ENCODE assay signal across 1 cellular context in the genomic region with DNA sequence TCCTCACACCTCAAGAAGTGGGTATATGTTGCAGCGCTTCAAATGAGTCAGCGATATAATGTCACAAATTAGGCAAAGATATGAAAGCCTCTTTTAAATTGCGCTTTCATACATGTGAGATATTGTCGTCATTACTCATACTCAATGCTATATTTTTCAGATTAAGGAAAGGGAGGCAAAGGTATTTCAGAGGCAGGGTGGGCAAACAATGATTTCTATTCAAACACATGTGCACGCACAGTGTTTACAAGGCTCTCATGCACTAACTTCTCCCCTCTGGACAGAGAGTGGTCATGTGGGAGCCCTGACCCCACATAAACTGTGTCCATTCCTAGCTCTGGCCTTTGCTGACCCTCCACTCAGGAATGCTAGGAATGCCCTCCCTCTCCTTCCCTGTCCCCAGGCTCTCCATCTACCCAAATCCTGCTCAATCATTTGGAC.
TF ChIP-seq lines count a peak whose summit lies in the region.

No MANE protein-coding gene starts in this region.

TF ChIP-seq in HepG2, 621 proteins besides CTCF, POLR2A, EP300 and RAD21 (continued from another document and continues in another):
- TF ChIP-seq ZNF33B (CRISPR knock-in tag; IDR thresholded peaks at IDR 0.05) (no peak), ETV6 (CRISPR knock-in tag; conservative IDR thresholded peaks at IDR 0.05) (no peak), ZNF510 (CRISPR knock-in tag; IDR thresholded peaks at IDR 0.05; ENCODE audit: low read depth) (no peak), GPN1 (CRISPR knock-in tag; IDR thresholded peaks at IDR 0.05; ENCODE audit: borderline replicate concordance) (no peak), ZNF567 (CRISPR knock-in tag; IDR thresholded peaks at IDR 0.05; ENCODE audit: borderline replicate concordance) (peak; percentile 79; the same call in 1 of the 2 replicates), RBAK (CRISPR knock-in tag; IDR thresholded peaks at IDR 0.05) (no peak), ZNF772 (CRISPR knock-in tag; IDR thresholded peaks at IDR 0.05) (peak; percentile 91), ARHGAP35 (CRISPR knock-in tag; IDR thresholded peaks at IDR 0.05; ENCODE audit: borderline replicate concordance) (0 out of 2 replicates have a peak, but pooled peaks have one; percentile 26), ZNF207 (IDR thresholded peaks at IDR 0.05; ENCODE audit: borderline replicate concordance) (no peak), MXI1 (IDR thresholded peaks at IDR 0.05; ENCODE audit: borderline replicate concordance, low read depth, low read length) (peak; percentile 44; the same call in 1 of the 3 replicates), MTF2 (CRISPR knock-in tag; IDR thresholded peaks at IDR 0.05; ENCODE audit: borderline replicate concordance) (no peak), KDM6A (CRISPR knock-in tag; IDR thresholded peaks at IDR 0.05; ENCODE audit: low read depth) (no peak), ZNF282 (IDR thresholded peaks at IDR 0.05; ENCODE audit: partially characterized antibody) (no peak), PAX8 (CRISPR knock-in tag; IDR thresholded peaks at IDR 0.05; ENCODE audit: borderline replicate concordance) (no peak), CEBPB (IDR thresholded peaks at IDR 0.05; ENCODE audit: borderline replicate concordance, low read depth, low read length) (no peak), NCOA1 (CRISPR knock-in tag; IDR thresholded peaks at IDR 0.05) (no peak; the same call in 1 of the 2 replicates), POLR2G (IDR thresholded peaks at IDR 0.05; ENCODE audit: low read depth, low read length) (no peak), ZNF101 (CRISPR knock-in tag; IDR thresholded peaks at IDR 0.05; ENCODE audit: borderline replicate concordance, low read depth) (no peak), GABPB1 (CRISPR knock-in tag; IDR thresholded peaks at IDR 0.05) (no peak), PHF21A (CRISPR knock-in tag; IDR thresholded peaks at IDR 0.05) (peak; percentile 32; the same call in 1 of the 2 replicates), MIXL1 (CRISPR knock-in tag; IDR thresholded peaks at IDR 0.05) (peak; percentile 84), FLYWCH1 (CRISPR knock-in tag; IDR thresholded peaks at IDR 0.05) (no peak), ZNF589 (CRISPR knock-in tag; conservative IDR thresholded peaks at IDR 0.05) (no peak), ZNF12 (CRISPR knock-in tag; IDR thresholded peaks at IDR 0.05) (no peak), ZKSCAN5 (CRISPR knock-in tag; IDR thresholded peaks at IDR 0.05) (0 out of 2 replicates have a peak, but pooled peaks have one; percentile 50), MLLT10 (CRISPR knock-in tag; IDR thresholded peaks at IDR 0.05) (no peak), ZMAT3 (CRISPR knock-in tag; conservative IDR thresholded peaks at IDR 0.05) (0 out of 2 replicates have a peak, but pooled peaks have one; percentile 36), NFKB2 (CRISPR knock-in tag; IDR thresholded peaks at IDR 0.05; ENCODE audit: borderline replicate concordance) (no peak)
- TF ChIP-seq, protein P1, sequence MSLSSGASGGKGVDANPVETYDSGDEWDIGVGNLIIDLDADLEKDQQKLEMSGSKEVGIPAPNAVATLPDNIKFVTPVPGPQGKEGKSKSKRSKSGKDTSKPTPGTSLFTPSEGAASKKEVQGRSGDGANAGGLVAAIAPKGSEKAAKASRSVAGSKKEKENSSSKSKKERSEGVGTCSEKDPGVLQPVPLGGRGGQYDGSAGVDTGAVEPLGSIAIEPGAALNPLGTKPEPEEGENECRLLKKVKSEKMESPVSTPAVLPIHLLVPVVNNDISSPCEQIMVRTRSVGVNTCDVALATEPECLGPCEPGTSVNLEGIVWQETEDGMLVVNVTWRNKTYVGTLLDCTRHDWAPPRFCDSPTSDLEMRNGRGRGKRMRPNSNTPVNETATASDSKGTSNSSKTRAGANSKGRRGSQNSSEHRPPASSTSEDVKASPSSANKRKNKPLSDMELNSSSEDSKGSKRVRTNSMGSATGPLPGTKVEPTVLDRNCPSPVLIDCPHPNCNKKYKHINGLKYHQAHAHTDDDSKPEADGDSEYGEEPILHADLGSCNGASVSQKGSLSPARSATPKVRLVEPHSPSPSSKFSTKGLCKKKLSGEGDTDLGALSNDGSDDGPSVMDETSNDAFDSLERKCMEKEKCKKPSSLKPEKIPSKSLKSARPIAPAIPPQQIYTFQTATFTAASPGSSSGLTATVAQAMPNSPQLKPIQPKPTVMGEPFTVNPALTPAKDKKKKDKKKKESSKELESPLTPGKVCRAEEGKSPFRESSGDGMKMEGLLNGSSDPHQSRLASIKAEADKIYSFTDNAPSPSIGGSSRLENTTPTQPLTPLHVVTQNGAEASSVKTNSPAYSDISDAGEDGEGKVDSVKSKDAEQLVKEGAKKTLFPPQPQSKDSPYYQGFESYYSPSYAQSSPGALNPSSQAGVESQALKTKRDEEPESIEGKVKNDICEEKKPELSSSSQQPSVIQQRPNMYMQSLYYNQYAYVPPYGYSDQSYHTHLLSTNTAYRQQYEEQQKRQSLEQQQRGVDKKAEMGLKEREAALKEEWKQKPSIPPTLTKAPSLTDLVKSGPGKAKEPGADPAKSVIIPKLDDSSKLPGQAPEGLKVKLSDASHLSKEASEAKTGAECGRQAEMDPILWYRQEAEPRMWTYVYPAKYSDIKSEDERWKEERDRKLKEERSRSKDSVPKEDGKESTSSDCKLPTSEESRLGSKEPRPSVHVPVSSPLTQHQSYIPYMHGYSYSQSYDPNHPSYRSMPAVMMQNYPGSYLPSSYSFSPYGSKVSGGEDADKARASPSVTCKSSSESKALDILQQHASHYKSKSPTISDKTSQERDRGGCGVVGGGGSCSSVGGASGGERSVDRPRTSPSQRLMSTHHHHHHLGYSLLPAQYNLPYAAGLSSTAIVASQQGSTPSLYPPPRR (CRISPR knock-in tag; IDR thresholded peaks at IDR 0.05; ENCODE audit: borderline replicate concordance), result peak; percentile 75
- TF ChIP-seq, protein P2, sequence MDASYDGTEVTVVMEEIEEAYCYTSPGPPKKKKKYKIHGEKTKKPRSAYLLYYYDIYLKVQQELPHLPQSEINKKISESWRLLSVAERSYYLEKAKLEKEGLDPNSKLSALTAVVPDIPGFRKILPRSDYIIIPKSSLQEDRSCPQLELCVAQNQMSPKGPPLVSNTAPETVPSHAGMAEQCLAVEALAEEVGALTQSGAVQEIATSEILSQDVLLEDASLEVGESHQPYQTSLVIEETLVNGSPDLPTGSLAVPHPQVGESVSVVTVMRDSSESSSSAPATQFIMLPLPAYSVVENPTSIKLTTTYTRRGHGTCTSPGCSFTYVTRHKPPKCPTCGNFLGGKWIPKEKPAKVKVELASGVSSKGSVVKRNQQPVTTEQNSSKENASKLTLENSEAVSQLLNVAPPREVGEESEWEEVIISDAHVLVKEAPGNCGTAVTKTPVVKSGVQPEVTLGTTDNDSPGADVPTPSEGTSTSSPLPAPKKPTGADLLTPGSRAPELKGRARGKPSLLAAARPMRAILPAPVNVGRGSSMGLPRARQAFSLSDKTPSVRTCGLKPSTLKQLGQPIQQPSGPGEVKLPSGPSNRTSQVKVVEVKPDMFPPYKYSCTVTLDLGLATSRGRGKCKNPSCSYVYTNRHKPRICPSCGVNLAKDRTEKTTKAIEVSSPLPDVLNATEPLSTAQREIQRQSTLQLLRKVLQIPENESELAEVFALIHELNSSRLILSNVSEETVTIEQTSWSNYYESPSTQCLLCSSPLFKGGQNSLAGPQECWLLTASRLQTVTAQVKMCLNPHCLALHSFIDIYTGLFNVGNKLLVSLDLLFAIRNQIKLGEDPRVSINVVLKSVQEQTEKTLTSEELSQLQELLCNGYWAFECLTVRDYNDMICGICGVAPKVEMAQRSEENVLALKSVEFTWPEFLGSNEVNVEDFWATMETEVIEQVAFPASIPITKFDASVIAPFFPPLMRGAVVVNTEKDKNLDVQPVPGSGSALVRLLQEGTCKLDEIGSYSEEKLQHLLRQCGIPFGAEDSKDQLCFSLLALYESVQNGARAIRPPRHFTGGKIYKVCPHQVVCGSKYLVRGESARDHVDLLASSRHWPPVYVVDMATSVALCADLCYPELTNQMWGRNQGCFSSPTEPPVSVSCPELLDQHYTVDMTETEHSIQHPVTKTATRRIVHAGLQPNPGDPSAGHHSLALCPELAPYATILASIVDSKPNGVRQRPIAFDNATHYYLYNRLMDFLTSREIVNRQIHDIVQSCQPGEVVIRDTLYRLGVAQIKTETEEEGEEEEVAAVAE (CRISPR knock-in tag; IDR thresholded peaks at IDR 0.05; ENCODE audit: borderline replicate concordance), result no peak
- TF ChIP-seq, protein P3, sequence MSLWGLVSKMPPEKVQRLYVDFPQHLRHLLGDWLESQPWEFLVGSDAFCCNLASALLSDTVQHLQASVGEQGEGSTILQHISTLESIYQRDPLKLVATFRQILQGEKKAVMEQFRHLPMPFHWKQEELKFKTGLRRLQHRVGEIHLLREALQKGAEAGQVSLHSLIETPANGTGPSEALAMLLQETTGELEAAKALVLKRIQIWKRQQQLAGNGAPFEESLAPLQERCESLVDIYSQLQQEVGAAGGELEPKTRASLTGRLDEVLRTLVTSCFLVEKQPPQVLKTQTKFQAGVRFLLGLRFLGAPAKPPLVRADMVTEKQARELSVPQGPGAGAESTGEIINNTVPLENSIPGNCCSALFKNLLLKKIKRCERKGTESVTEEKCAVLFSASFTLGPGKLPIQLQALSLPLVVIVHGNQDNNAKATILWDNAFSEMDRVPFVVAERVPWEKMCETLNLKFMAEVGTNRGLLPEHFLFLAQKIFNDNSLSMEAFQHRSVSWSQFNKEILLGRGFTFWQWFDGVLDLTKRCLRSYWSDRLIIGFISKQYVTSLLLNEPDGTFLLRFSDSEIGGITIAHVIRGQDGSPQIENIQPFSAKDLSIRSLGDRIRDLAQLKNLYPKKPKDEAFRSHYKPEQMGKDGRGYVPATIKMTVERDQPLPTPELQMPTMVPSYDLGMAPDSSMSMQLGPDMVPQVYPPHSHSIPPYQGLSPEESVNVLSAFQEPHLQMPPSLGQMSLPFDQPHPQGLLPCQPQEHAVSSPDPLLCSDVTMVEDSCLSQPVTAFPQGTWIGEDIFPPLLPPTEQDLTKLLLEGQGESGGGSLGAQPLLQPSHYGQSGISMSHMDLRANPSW (CRISPR knock-in tag; IDR thresholded peaks at IDR 0.05; ENCODE audit: borderline replicate concordance), result no peak
- TF ChIP-seq, protein P4, sequence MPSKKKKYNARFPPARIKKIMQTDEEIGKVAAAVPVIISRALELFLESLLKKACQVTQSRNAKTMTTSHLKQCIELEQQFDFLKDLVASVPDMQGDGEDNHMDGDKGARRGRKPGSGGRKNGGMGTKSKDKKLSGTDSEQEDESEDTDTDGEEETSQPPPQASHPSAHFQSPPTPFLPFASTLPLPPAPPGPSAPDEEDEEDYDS (CRISPR knock-in tag; IDR thresholded peaks at IDR 0.05), result peak; percentile 14; the same call in 1 of the 2 replicates
- TF ChIP-seq, protein P5, sequence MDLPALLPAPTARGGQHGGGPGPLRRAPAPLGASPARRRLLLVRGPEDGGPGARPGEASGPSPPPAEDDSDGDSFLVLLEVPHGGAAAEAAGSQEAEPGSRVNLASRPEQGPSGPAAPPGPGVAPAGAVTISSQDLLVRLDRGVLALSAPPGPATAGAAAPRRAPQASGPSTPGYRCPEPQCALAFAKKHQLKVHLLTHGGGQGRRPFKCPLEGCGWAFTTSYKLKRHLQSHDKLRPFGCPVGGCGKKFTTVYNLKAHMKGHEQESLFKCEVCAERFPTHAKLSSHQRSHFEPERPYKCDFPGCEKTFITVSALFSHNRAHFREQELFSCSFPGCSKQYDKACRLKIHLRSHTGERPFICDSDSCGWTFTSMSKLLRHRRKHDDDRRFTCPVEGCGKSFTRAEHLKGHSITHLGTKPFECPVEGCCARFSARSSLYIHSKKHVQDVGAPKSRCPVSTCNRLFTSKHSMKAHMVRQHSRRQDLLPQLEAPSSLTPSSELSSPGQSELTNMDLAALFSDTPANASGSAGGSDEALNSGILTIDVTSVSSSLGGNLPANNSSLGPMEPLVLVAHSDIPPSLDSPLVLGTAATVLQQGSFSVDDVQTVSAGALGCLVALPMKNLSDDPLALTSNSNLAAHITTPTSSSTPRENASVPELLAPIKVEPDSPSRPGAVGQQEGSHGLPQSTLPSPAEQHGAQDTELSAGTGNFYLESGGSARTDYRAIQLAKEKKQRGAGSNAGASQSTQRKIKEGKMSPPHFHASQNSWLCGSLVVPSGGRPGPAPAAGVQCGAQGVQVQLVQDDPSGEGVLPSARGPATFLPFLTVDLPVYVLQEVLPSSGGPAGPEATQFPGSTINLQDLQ (CRISPR knock-in tag; IDR thresholded peaks at IDR 0.05), result no peak
- TF ChIP-seq, protein P6, sequence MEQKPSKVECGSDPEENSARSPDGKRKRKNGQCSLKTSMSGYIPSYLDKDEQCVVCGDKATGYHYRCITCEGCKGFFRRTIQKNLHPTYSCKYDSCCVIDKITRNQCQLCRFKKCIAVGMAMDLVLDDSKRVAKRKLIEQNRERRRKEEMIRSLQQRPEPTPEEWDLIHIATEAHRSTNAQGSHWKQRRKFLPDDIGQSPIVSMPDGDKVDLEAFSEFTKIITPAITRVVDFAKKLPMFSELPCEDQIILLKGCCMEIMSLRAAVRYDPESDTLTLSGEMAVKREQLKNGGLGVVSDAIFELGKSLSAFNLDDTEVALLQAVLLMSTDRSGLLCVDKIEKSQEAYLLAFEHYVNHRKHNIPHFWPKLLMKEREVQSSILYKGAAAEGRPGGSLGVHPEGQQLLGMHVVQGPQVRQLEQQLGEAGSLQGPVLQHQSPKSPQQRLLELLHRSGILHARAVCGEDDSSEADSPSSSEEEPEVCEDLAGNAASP (CRISPR knock-in tag; IDR thresholded peaks at IDR 0.05; ENCODE audit: borderline replicate concordance), result peak; percentile 99
- TF ChIP-seq, protein P7, sequence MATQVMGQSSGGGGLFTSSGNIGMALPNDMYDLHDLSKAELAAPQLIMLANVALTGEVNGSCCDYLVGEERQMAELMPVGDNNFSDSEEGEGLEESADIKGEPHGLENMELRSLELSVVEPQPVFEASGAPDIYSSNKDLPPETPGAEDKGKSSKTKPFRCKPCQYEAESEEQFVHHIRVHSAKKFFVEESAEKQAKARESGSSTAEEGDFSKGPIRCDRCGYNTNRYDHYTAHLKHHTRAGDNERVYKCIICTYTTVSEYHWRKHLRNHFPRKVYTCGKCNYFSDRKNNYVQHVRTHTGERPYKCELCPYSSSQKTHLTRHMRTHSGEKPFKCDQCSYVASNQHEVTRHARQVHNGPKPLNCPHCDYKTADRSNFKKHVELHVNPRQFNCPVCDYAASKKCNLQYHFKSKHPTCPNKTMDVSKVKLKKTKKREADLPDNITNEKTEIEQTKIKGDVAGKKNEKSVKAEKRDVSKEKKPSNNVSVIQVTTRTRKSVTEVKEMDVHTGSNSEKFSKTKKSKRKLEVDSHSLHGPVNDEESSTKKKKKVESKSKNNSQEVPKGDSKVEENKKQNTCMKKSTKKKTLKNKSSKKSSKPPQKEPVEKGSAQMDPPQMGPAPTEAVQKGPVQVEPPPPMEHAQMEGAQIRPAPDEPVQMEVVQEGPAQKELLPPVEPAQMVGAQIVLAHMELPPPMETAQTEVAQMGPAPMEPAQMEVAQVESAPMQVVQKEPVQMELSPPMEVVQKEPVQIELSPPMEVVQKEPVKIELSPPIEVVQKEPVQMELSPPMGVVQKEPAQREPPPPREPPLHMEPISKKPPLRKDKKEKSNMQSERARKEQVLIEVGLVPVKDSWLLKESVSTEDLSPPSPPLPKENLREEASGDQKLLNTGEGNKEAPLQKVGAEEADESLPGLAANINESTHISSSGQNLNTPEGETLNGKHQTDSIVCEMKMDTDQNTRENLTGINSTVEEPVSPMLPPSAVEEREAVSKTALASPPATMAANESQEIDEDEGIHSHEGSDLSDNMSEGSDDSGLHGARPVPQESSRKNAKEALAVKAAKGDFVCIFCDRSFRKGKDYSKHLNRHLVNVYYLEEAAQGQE (IDR thresholded peaks at IDR 0.05; ENCODE audit: borderline replicate concordance in 1 of 2, low read depth in 1 of 2, low read length in 2 of 2), result no peak
- TF ChIP-seq, protein P8, sequence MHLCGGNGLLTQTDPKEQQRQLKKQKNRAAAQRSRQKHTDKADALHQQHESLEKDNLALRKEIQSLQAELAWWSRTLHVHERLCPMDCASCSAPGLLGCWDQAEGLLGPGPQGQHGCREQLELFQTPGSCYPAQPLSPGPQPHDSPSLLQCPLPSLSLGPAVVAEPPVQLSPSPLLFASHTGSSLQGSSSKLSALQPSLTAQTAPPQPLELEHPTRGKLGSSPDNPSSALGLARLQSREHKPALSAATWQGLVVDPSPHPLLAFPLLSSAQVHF (CRISPR knock-in tag; IDR thresholded peaks at IDR 0.05), result no peak
